9 cellular contexts compared by ENCODE assay signal in the genomic region with DNA sequence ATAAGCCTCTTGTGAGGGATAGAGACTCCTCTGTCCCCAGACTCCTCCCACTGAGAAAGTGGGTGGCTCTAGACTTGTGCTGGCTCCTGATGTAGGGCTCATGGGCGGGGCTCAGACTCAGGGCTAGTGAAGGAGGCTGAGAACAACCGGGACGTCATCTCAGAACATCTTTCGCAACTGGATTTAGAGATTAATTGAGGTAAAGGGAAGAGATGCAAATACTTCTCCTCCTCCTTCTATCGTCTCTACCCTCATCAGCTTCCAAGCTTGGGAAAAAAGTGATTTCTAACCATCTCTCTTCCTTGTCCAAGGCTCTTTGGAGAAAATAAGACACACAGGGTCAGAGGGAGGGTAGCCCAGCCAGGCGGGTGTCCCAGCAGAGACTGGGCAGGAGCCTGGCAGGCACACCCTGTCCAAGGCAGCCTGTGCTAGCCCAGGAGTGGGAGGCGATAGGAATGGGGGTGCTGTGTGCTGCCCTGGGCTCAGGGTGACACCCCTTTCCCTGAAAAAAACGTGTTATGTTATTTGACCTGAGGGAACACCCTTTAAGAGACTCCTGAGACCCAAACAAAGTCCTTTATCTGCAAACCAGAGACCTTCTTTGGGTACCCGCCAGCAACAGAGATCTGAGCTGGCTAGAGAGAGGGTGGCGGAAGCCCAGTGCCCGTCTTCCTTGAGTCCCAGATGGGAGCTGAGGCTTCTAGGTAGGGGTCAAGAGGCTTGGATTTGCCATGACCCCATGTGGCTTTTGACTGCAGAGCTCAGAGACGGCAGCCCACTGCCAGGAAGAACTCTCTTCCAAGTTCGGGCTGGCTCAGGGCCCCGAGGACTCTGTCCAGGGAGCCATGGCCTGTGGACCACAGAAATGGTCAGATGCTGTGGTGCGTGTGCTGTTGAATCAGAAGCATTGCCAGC.
A peak's percentile ranks its signal among the peaks of the same experiment; 100 is the strongest.
DNase-seq lines count a peak whose midpoint lies in the region; ATAC-seq and TF ChIP-seq lines count a peak whose summit lies in the region.
"Had no signal": no experiment of that assay in that cellular context is flagged by ENCODE, and none has a peak within 500 bp of the region (broad histone marks: within the 10 kb centered on the region; RNA-seq: fewer than 3 reads in every experiment).

No MANE protein-coding gene starts in this region.

- WGBS in GM23248 (ENCODE audit: low coverage in 1 of 2, low lambda C conversion rate in 2 of 2, missing lambda C conversion rate in 2 of 2), 2 experiments = 53 to 60% methylated on average over 15 of the region's 15 CpGs
- 46% methylated on average over 15 of the region's 15 CpGs for WGBS in right cardiac atrium

- peak; percentile 86 for DNase-seq in GM23248
- peak; percentile 39 for DNase-seq in brain microvascular endothelial cell
- peak; percentile 92 to 96 (median 93) for DNase-seq in right cardiac atrium
- peak; percentile 60 for DNase-seq in skeletal muscle cell (ENCODE audit: low read depth)
- DNase-seq in CD8-positive, alpha-beta T cell = no peak
- no peak for DNase-seq in NCI-H2029 (lab: John Stamatoyannopoulos, UW)
- no peak for DNase-seq in activated gamma-delta T cell (lab: John Stamatoyannopoulos, UW)
- DNase-seq: CD4-positive, alpha-beta memory T cell had no signal

- no peak overlapping the region for H3K4me2 ChIP-seq in GM23248 (ENCODE audit: unreplicated experiment)

- peaks cover 35% of the 10 kb centered on the region for H3F3A ChIP-seq in GM23248 (ENCODE audit: insufficient read depth)

- TF ChIP-seq CTCF in brain microvascular endothelial cell (IDR thresholded peaks at IDR 0.05; ENCODE audit: low read depth, low read length, missing control alignments) = no peak
- no peak for TF ChIP-seq CTCF in CD8-positive, alpha-beta T cell (IDR thresholded peaks at IDR 0.05)

- H3K79me2 ChIP-seq in GM23248 (ENCODE audit: insufficient read depth) = no peaks in the 10 kb centered on the region

- H3K4me3 ChIP-seq in GM23248 (no peak overlapping the region), brain microvascular endothelial cell (ENCODE audit: low read depth, low read length) (no peak overlapping the region), right cardiac atrium (ENCODE audit: low read length) (no peak overlapping the region), skeletal muscle cell (ENCODE audit: low read depth, low read length) (no peak overlapping the region)
- H3K4me3 ChIP-seq in CD8-positive, alpha-beta T cell (ENCODE audit: low read depth, low read length) = no peak overlapping the region

- H3K4me3 Mint-ChIP-seq in CD8-positive, alpha-beta T cell = no peak overlapping the region
- H3K4me3 Mint-ChIP-seq: CD4-positive, alpha-beta memory T cell had no signal

- H3K9me3 ChIP-seq in GM23248 (ENCODE audit: low read depth) (no peaks in the 10 kb centered on the region), right cardiac atrium (ENCODE audit: control insufficient read depth, low read length) (no peaks in the 10 kb centered on the region)
- H3K9me3 ChIP-seq in CD8-positive, alpha-beta T cell (ENCODE audit: low read length) = no peaks in the 10 kb centered on the region

- in situ Hi-C loops in GM23248 (cut with MboI) = no loop called here
- in situ Hi-C loops in brain microvascular endothelial cell (cut with HindIII; ENCODE audit: low pct_ligation_motif_present, low sequenced_read_pairs) = no loop called here

- CTCF ChIA-PET in CD8-positive, alpha-beta T cell (lab: Charles Lee) = no interaction called here

- no peaks in the 10 kb centered on the region for H3K4me1 Mint-ChIP-seq in CD8-positive, alpha-beta T cell (ENCODE audit: low read depth)
- H3K4me1 Mint-ChIP-seq: CD4-positive, alpha-beta memory T cell had no signal

- H2AFZ ChIP-seq in GM23248 = no peak overlapping the region

- no peak overlapping the region for H3K9ac ChIP-seq in GM23248

- POLR2A ChIA-PET in CD8-positive, alpha-beta T cell (lab: Charles Lee) = no interaction called here

- H3K9me3 Mint-ChIP-seq in CD8-positive, alpha-beta T cell = no peaks in the 10 kb centered on the region
- H3K9me3 Mint-ChIP-seq: CD4-positive, alpha-beta memory T cell had no signal

- intact Hi-C loops in right cardiac atrium (cut with DNase I) = no loop called here
- intact Hi-C loops in CD8-positive, alpha-beta T cell (cut with DNase I, micrococcal nuclease) = no loop called here

- no peak overlapping the region for H3K27ac Mint-ChIP-seq in CD8-positive, alpha-beta T cell
- H3K27ac Mint-ChIP-seq: CD4-positive, alpha-beta memory T cell had no signal

- H3K36me3 ChIP-seq in GM23248 (ENCODE audit: low read depth) (no peaks in the 10 kb centered on the region), brain microvascular endothelial cell (replicated peaks) (no peaks in the 10 kb centered on the region)
- no peaks in the 10 kb centered on the region for H3K36me3 ChIP-seq in CD8-positive, alpha-beta T cell (ENCODE audit: insufficient read depth, low read length)

- peaks cover 8% of the 10 kb centered on the region for H3K27me3 Mint-ChIP-seq in CD8-positive, alpha-beta T cell (ENCODE audit: low read depth)

- no peaks in the 10 kb centered on the region for H3K36me3 Mint-ChIP-seq in CD8-positive, alpha-beta T cell
- H3K36me3 Mint-ChIP-seq: CD4-positive, alpha-beta memory T cell had no signal

- H3K9me2 ChIP-seq in GM23248 (ENCODE audit: insufficient read depth) = no peaks in the 10 kb centered on the region

- H3K27me3 ChIP-seq in GM23248 (replicated peaks; ENCODE audit: insufficient read depth) = no peaks in the 10 kb centered on the region
- H3K27me3 ChIP-seq in brain microvascular endothelial cell (replicated peaks) = no peaks in the 10 kb centered on the region
- no peaks in the 10 kb centered on the region for H3K27me3 ChIP-seq in right cardiac atrium (ENCODE audit: control insufficient read depth, insufficient read depth)
- no peaks in the 10 kb centered on the region for H3K27me3 ChIP-seq in CD8-positive, alpha-beta T cell (ENCODE audit: insufficient read depth, low read length)

- H3K4me1 ChIP-seq in GM23248 (ENCODE audit: insufficient read depth) = peaks cover 37% of the 10 kb centered on the region
- H3K4me1 ChIP-seq in right cardiac atrium (ENCODE audit: control insufficient read depth, insufficient read depth, low read length) = peaks cover 18% of the 10 kb centered on the region
- H3K4me1 ChIP-seq in CD8-positive, alpha-beta T cell (ENCODE audit: insufficient read depth, low read length) = no peaks in the 10 kb centered on the region

- no peaks in the 10 kb centered on the region for H4K20me1 ChIP-seq in GM23248 (ENCODE audit: insufficient read depth)

- ATAC-seq in right cardiac atrium (peak; percentile 90 to 93), GM21528 (IDR thresholded peaks at IDR 0.05; ENCODE audit: low FRiP score, unreplicated experiment) (no peak)
- no peak for ATAC-seq in CD8-positive, alpha-beta T cell

- H3K27ac ChIP-seq in GM23248 (no peak overlapping the region), brain microvascular endothelial cell (no peak overlapping the region), right cardiac atrium (ENCODE audit: low read length) (peak overlapping the region; percentile 84)
- no peak overlapping the region for H3K27ac ChIP-seq in CD8-positive, alpha-beta T cell (ENCODE audit: low read depth, low read length)

Comparison
In these comparisons a context has a peak if more than half of its experiments do, and no peak if none do; other contexts are left out.
1. DNase-seq: peak in GM23248 (single experiment), brain microvascular endothelial cell (single experiment), right cardiac atrium (3 of 3) and skeletal muscle cell (single experiment); none in CD8-positive, alpha-beta T cell (0 of 7), NCI-H2029 (single experiment) and activated gamma-delta T cell (single experiment).
2. ATAC-seq: peak in right cardiac atrium (2 of 2); none in CD8-positive, alpha-beta T cell (single experiment) and GM21528 (single experiment).